In the genomic region with DNA sequence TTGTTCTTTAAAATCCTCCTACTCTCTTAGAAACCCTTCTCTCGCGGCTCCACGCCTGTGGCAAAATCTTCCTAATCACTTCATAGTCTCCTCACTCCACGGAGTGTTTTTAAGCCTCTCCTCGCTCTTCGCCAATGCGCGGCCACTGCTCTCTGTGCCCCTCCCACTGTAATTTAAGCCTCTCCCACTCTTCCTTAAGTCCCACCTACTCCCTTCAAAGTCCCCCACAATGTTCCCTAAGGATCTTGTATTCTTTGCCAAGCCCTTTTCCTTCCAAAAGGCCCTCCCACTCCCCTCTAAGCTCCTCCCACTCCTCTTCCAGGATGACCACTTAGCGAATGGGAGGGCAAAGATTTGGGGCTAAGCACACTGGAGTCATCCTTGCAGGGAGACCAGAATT, we compare ENCODE assay signal across 15 cellular contexts. TPM values are rescaled to one million over a fixed set of nuclear protein-coding genes. Genes with fewer than 3 reads are reported as not detected.
DNase-seq lines count a peak whose midpoint lies in the region; ATAC-seq and TF ChIP-seq lines count a peak whose summit lies in the region.
"Had no signal": no experiment of that assay in that cellular context is flagged by ENCODE, and none has a peak within 500 bp of the region (broad histone marks: within the 10 kb centered on the region; RNA-seq: fewer than 3 reads in every experiment).

No MANE protein-coding gene starts in this region.

- H3K36me3 Mint-ChIP-seq in endodermal cell (ENCODE audit: low read depth), result peaks cover 39% of the 10 kb centered on the region

- DNase-seq in HCT116 (ENCODE audit: low read depth, low spot score) (no peak), endodermal cell (no peak), neuronal stem cell (ENCODE audit: low spot score) (no peak), 8988T (no peak), foreskin fibroblast (no peak)
- DNase-seq in effector memory CD4-positive, alpha-beta T cell, result no peak
- DNase-seq: GDM1, GM23248, midbrain, NCI-H2107 had no signal

- H3K36me3 ChIP-seq in BLaER1 (peaks cover 62% of the 10 kb centered on the region), HCT116 (ENCODE audit: control insufficient read depth in 1 of 2, insufficient read depth in 2 of 2, low read length in 2 of 2) (peaks cover 3 to 16% of the 10 kb centered on the region in 2 experiments), endodermal cell (ENCODE audit: control insufficient read depth, insufficient read depth, low read length) (peaks cover 30% of the 10 kb centered on the region), neuronal stem cell (replicated peaks in 1 of 2; ENCODE audit: control insufficient read depth in 2 of 2, insufficient read depth in 2 of 2, low read length in 2 of 2) (peaks cover 22 to 39% of the 10 kb centered on the region in 2 donors)
- peaks cover 10% of the 10 kb centered on the region for H3K36me3 ChIP-seq in effector memory CD4-positive, alpha-beta T cell (ENCODE audit: control insufficient read depth, insufficient read depth, low read length)
- H3K36me3 ChIP-seq: uterus had no signal

- POLR2A ChIA-PET in HCT116 (lab: Charles Lee), result interaction anchor here (0.6 kb wide), 1 partner anchor 26 kb away, joined by 7 read pairs; a partner anchor contains a TSS

- no peak overlapping the region for H3K27ac ChIP-seq in BLaER1
- peak overlapping the region; percentile 40 for H3K27ac ChIP-seq in HCT116 (ENCODE audit: low read depth, low read length)
- no peak overlapping the region for H3K27ac ChIP-seq in endodermal cell (ENCODE audit: low read depth, low read length)
- H3K27ac ChIP-seq in neuronal stem cell (replicated peaks; ENCODE audit: low read length), result peak overlapping the region; percentile 65
- H3K27ac ChIP-seq in effector memory CD4-positive, alpha-beta T cell (ENCODE audit: insufficient read depth, low read length, poor library complexity, severe bottlenecking), result no peak overlapping the region
- H3K27ac ChIP-seq: GM23248, HL-60 had no signal

- H2BK15ac ChIP-seq in neuronal stem cell (ENCODE audit: low read length), result no peak overlapping the region

- BruUV-seq in HCT116 (replicated peaks; lab: Mats Ljungman, UMichigan), result no TSS peak

- H3K4me3 ChIP-seq in BLaER1 (no peak overlapping the region), HCT116 (replicated peaks in 1 of 2; ENCODE audit: low read depth in 1 of 2, low read length in 2 of 2) (peak overlapping the region in 1 of 2 experiments; percentile 67; a peak in 3 of 4 replicates), endodermal cell (ENCODE audit: low read length) (peak overlapping the region; percentile 99), neuronal stem cell (ENCODE audit: low read length in 2 of 2) (peak overlapping the region in 1 of 2 donors; percentile 78), foreskin fibroblast (ENCODE audit: low read depth in 1 of 2, low read length in 2 of 2) (no peak overlapping the region)
- H3K4me3 ChIP-seq in effector memory CD4-positive, alpha-beta T cell (ENCODE audit: insufficient read depth, low read depth, low read length, poor library complexity, severe bottlenecking), result no peak overlapping the region

- whole genome bisulfite sequencing in endodermal cell (ENCODE audit: insufficient coverage in 1 of 2, insufficient read length in 1 of 2), 2 experiments, result 87 to 91% methylated on average over 7 to 9 of the region's 9 CpGs
- no CpG with 5 or more reads among the region's 9 CpGs for WGBS in neuronal stem cell (ENCODE audit: extremely low coverage in 2 of 2, insufficient read length in 2 of 2, insufficient replicate concordance in 1 of 2), 2 donors

- H2BK12ac ChIP-seq in neuronal stem cell (ENCODE audit: low read length), result no peak overlapping the region

- peaks cover 4% of the 10 kb centered on the region for H3K4me1 Mint-ChIP-seq in endodermal cell

- peak overlapping the region; percentile 58; the same call in 1 of the 2 replicates for H3K4me2 ChIP-seq in BLaER1
- peak overlapping the region; percentile 96 for H3K4me2 ChIP-seq in HCT116 (ENCODE audit: low read length)
- no peak overlapping the region for H3K4me2 ChIP-seq in neuronal stem cell (ENCODE audit: insufficient read depth, low read length, poor library complexity, severe bottlenecking)

- no peak for ATAC-seq in HCT116
- no peak for ATAC-seq in HG02852 (IDR thresholded peaks at IDR 0.05; ENCODE audit: unreplicated experiment)

- H3K27ac Mint-ChIP-seq in endodermal cell, result no peak overlapping the region

- peaks cover 4% of the 10 kb centered on the region for H3K9me3 Mint-ChIP-seq in endodermal cell

- no peak overlapping the region for H3K14ac ChIP-seq in neuronal stem cell (ENCODE audit: low read length)

- no peak for TF ChIP-seq POLR2A in HCT116 (IDR thresholded peaks at IDR 0.05; ENCODE audit: borderline replicate concordance, extremely low read depth, insufficient read depth, insufficient read length)

- H2BK120ac ChIP-seq in neuronal stem cell (ENCODE audit: low read depth, low read length), result no peak overlapping the region

- H3K79me2 ChIP-seq in HCT116 (ENCODE audit: insufficient read depth, low read length), result peaks cover 4% of the 10 kb centered on the region; the same call in 1 of the 2 replicates

- H4K91ac ChIP-seq in neuronal stem cell (ENCODE audit: low read depth, low read length, poor library complexity), result no peak overlapping the region

- no peak overlapping the region for H3K4ac ChIP-seq in neuronal stem cell (ENCODE audit: low read length)

- TF ChIP-seq RAD21 in HCT116 (IDR thresholded peaks at IDR 0.05; ENCODE audit: low read depth), result no peak

- CTCF ChIA-PET in HCT116 (lab: Charles Lee), result no interaction called here

- no peaks in the 10 kb centered on the region for H3K9me2 ChIP-seq in HCT116 (ENCODE audit: insufficient read depth)

- H3K4me3 Mint-ChIP-seq in endodermal cell, result no peak overlapping the region

- no peak overlapping the region for H2AFZ ChIP-seq in HCT116 (ENCODE audit: low read depth, low read length, poor library complexity, severe bottlenecking)
- no peak overlapping the region for H2AFZ ChIP-seq in neuronal stem cell (ENCODE audit: low read length)
- H2AFZ ChIP-seq: GM23248 had no signal

- H3K79me1 ChIP-seq in neuronal stem cell (ENCODE audit: low read depth, low read length), result peaks cover 4% of the 10 kb centered on the region

- H3K27me3 ChIP-seq in BLaER1 (no peaks in the 10 kb centered on the region), HCT116 (ENCODE audit: insufficient read depth, low read length) (no peaks in the 10 kb centered on the region), endodermal cell (ENCODE audit: control insufficient read depth, insufficient read depth, low read length, poor library complexity, severe bottlenecking) (no peaks in the 10 kb centered on the region), neuronal stem cell (ENCODE audit: control insufficient read depth in 3 of 3, insufficient read depth in 3 of 3, low read depth in 1 of 3, low read length in 3 of 3) (no peaks in the 10 kb centered on the region)
- H3K27me3 ChIP-seq in effector memory CD4-positive, alpha-beta T cell (replicated peaks; ENCODE audit: control insufficient read depth, insufficient read depth, low read length, poor library complexity, severe bottlenecking), result no peaks in the 10 kb centered on the region
- H3K27me3 ChIP-seq: uterus had no signal

- H3K4me1 ChIP-seq in BLaER1 (peaks cover 21% of the 10 kb centered on the region), HCT116 (ENCODE audit: control insufficient read depth in 1 of 2, insufficient read depth in 2 of 2, low read length in 2 of 2) (peaks cover 14 to 25% of the 10 kb centered on the region in 2 experiments; a peak in 3 of 4 replicates), endodermal cell (ENCODE audit: control insufficient read depth, insufficient read depth, low read length) (no peaks in the 10 kb centered on the region), neuronal stem cell (ENCODE audit: control insufficient read depth in 2 of 2, insufficient read depth in 1 of 2, low read depth in 1 of 2, low read length in 2 of 2) (peaks cover 5 to 9% of the 10 kb centered on the region in 2 donors)
- H3K4me1 ChIP-seq in effector memory CD4-positive, alpha-beta T cell (ENCODE audit: control insufficient read depth, insufficient read depth, low read length, poor library complexity, severe bottlenecking), result peaks cover 7% of the 10 kb centered on the region

- intact Hi-C loops in HCT116 (cut with micrococcal nuclease), result no loop called here

- no peak overlapping the region for H4K8ac ChIP-seq in neuronal stem cell (ENCODE audit: low read depth, low read length)

- H3K9me3 ChIP-seq in BLaER1, result peaks cover 14% of the 10 kb centered on the region; the same call in 1 of the 2 replicates
- H3K9me3 ChIP-seq in HCT116 (ENCODE audit: control insufficient read depth in 1 of 2, insufficient read depth in 1 of 2, low read depth in 1 of 2, low read length in 2 of 2), result no peaks in the 10 kb centered on the region
- H3K9me3 ChIP-seq in endodermal cell (ENCODE audit: control insufficient read depth, low read length), result no peaks in the 10 kb centered on the region
- H3K9me3 ChIP-seq in neuronal stem cell (replicated peaks in 1 of 2; ENCODE audit: control insufficient read depth in 2 of 2, insufficient read depth in 1 of 2, low read depth in 1 of 2, low read length in 2 of 2), result peaks cover 5 to 6% of the 10 kb centered on the region in 2 donors
- H3K9me3 ChIP-seq in effector memory CD4-positive, alpha-beta T cell (ENCODE audit: control insufficient read depth, low read length), result no peaks in the 10 kb centered on the region
- H3K9me3 ChIP-seq: uterus had no signal

- no peak overlapping the region for H2AK5ac ChIP-seq in neuronal stem cell (ENCODE audit: low read depth, low read length)

- no peaks in the 10 kb centered on the region for H4K20me1 ChIP-seq in BLaER1
- H4K20me1 ChIP-seq in HCT116 (ENCODE audit: insufficient read depth), result no peaks in the 10 kb centered on the region

- TF ChIP-seq CTCF in HCT116 (IDR thresholded peaks at IDR 0.05 in 2 of 3, conservative IDR thresholded peaks at IDR 0.05 in 1 of 3; ENCODE audit: borderline replicate concordance in 1 of 3, insufficient read depth in 1 of 3, low read depth in 2 of 3, low read length in 2 of 3), result no peak
- TF ChIP-seq CTCF in endodermal cell (conservative IDR thresholded peaks at IDR 0.05), result no peak
- no peak for TF ChIP-seq CTCF in foreskin fibroblast (IDR thresholded peaks at IDR 0.05; ENCODE audit: low read depth, low read length)

- no peak overlapping the region for H2BK5ac ChIP-seq in neuronal stem cell (ENCODE audit: low read length)

- peaks cover 4% of the 10 kb centered on the region for H3K27me3 Mint-ChIP-seq in endodermal cell (ENCODE audit: insufficient read depth)
- H3K27me3 Mint-ChIP-seq: progenitor cell of endocrine pancreas had no signal

- H3K18ac ChIP-seq in neuronal stem cell (ENCODE audit: low read length), result no peak overlapping the region

- no peak overlapping the region for H3K9ac ChIP-seq in BLaER1
- H3K9ac ChIP-seq in HCT116 (ENCODE audit: low read length), result no peak overlapping the region
- no peak overlapping the region for H3K9ac ChIP-seq in endodermal cell (ENCODE audit: extremely low read depth, low read length, poor library complexity, severe bottlenecking)
- H3K9ac ChIP-seq in neuronal stem cell (ENCODE audit: low read depth, low read length, poor library complexity), result no peak overlapping the region
- H3K9ac ChIP-seq: GM23248 had no signal

- no peak overlapping the region for H3K23ac ChIP-seq in neuronal stem cell (ENCODE audit: low read depth, low read length, poor library complexity)

- RAD21 ChIA-PET in HCT116 (lab: Charles Lee; ENCODE audit: low non-redundant PET in 1 of 2, low total read pairs in 2 of 2, uncharacterized antibody in 2 of 2, unreplicated experiment in 2 of 2), result no interaction called here

RNA-seq across cellular contexts. Expression of a gene that starts 1.3 kb away (rescaled TPM):
- total RNA-seq in HCT116 (2021; ENCODE audit: unreplicated experiment), result 15.3 TPM
- polyA plus RNA-seq in HCT116 (2012), result 11.7 and 12.5 TPM in 2 replicates
- 10 to 100 TPM; 19.7 to 21.1 TPM for total RNA-seq in endodermal cell
- polyA plus RNA-seq in endodermal cell (2013, experiment 1 of 2), result 17.9 TPM
- polyA plus RNA-seq in endodermal cell (2013, experiment 2 of 2), result 15.7 TPM
- polyA plus RNA-seq in neuronal stem cell (2013, experiment 1 of 2), result 19.2 TPM
- polyA plus RNA-seq in neuronal stem cell (2013, experiment 2 of 2), result 18.4 TPM

RNA-seq across cellular contexts. Expression of a gene that starts 2.1 kb away (rescaled TPM):
- total RNA-seq in HCT116 (2021; ENCODE audit: unreplicated experiment), result 17.2 TPM
- polyA plus RNA-seq in HCT116 (2012), result 16.0 and 19.0 TPM in 2 replicates
- total RNA-seq in endodermal cell, result 1 to 10 TPM; 5.0 to 5.8 TPM
- 6.4 TPM for polyA plus RNA-seq in endodermal cell (2013, experiment 1 of 2)
- polyA plus RNA-seq in endodermal cell (2013, experiment 2 of 2), result 4.8 TPM
- 3.1 TPM for polyA plus RNA-seq in neuronal stem cell (2013, experiment 1 of 2)
- polyA plus RNA-seq in neuronal stem cell (2013, experiment 2 of 2), result 3.8 TPM

RNA-seq across cellular contexts. Expression of a gene that starts 7.4 kb away (rescaled TPM):
- total RNA-seq in HCT116 (2021; ENCODE audit: unreplicated experiment) (16.2 TPM), endodermal cell (10 to 100 TPM; 14.5 to 14.9 TPM)
- 9.4 and 10.7 TPM in 2 replicates for polyA plus RNA-seq in HCT116 (2012)
- 12.0 TPM for polyA plus RNA-seq in endodermal cell (2013, experiment 1 of 2)
- 11.0 TPM for polyA plus RNA-seq in endodermal cell (2013, experiment 2 of 2)
- polyA plus RNA-seq in neuronal stem cell (2013, experiment 1 of 2), result 12.2 TPM
- polyA plus RNA-seq in neuronal stem cell (2013, experiment 2 of 2), result 12.0 TPM

RNA-seq across cellular contexts. Expression of a gene that starts 17.4 kb away (rescaled TPM):
- total RNA-seq in HCT116 (2021; ENCODE audit: unreplicated experiment), result 24.1 TPM
- 11.9 and 12.7 TPM in 2 replicates for polyA plus RNA-seq in HCT116 (2012)
- 10 to 100 TPM; 27.5 to 30.7 TPM for total RNA-seq in endodermal cell
- polyA plus RNA-seq in endodermal cell (2013, experiment 1 of 2), result 24.8 TPM
- 21.8 TPM for polyA plus RNA-seq in endodermal cell (2013, experiment 2 of 2)
- 34.7 TPM for polyA plus RNA-seq in neuronal stem cell (2013, experiment 1 of 2)
- 32.1 TPM for polyA plus RNA-seq in neuronal stem cell (2013, experiment 2 of 2)

RNA-seq across cellular contexts. Expression of a gene that starts 26.3 kb away (rescaled TPM):
- total RNA-seq in HCT116 (2021; ENCODE audit: unreplicated experiment), result 5.3 TPM
- polyA plus RNA-seq in HCT116 (2012), result 7.5 and 8.0 TPM in 2 replicates
- total RNA-seq in endodermal cell, result 10 to 100 TPM in 1 of 2 donors, 1 to 10 TPM in 1; 7.2 to 10.7 TPM
- 15.0 TPM for polyA plus RNA-seq in endodermal cell (2013, experiment 1 of 2)
- polyA plus RNA-seq in endodermal cell (2013, experiment 2 of 2), result 13.7 TPM
- polyA plus RNA-seq in neuronal stem cell (2013, experiment 1 of 2), result 6.9 TPM
- polyA plus RNA-seq in neuronal stem cell (2013, experiment 2 of 2), result 6.6 TPM

Comparison
In these comparisons a context has a peak if more than half of its experiments do, and no peak if none do; other contexts are left out.
1. H3K27ac ChIP-seq: peak in HCT116 (single experiment) and neuronal stem cell (single experiment); none in BLaER1 (single experiment), endodermal cell (single experiment) and effector memory CD4-positive, alpha-beta T cell (single experiment).